Comparison of ENCODE assay signal across 13 cellular contexts in genomic region chr15:55829826-55830225, GRCh38.
DNase-seq lines count a peak whose midpoint lies in the region; ATAC-seq and TF ChIP-seq lines count a peak whose summit lies in the region.
"Had no signal": no experiment of that assay in that cellular context is flagged by ENCODE, and none has a peak within 500 bp of the region (broad histone marks: within the 10 kb centered on the region; RNA-seq: fewer than 3 reads in every experiment).

No MANE protein-coding gene starts in this region.

- no peak for TF ChIP-seq POLR2A in sigmoid colon (IDR thresholded peaks at IDR 0.05)

- H3K4me3 ChIP-seq in naive thymus-derived CD4-positive, alpha-beta T cell (ENCODE audit: low read length): no peak overlapping the region
- H3K4me3 ChIP-seq in sigmoid colon: no peak overlapping the region
- H3K4me3 ChIP-seq: spleen had no signal

- H3K27me3 ChIP-seq in naive thymus-derived CD4-positive, alpha-beta T cell (ENCODE audit: control insufficient read depth in 2 of 2, insufficient read depth in 2 of 2, low read length in 2 of 2): no peaks in the 10 kb centered on the region
- H3K27me3 ChIP-seq in sigmoid colon: no peaks in the 10 kb centered on the region
- H3K27me3 ChIP-seq: spleen had no signal

- H3K4me3 Mint-ChIP-seq in naive thymus-derived CD4-positive, alpha-beta T cell: peak overlapping the region in 1 of 10 donors; percentile 56
- H3K4me3 Mint-ChIP-seq: activated naive CD8-positive, alpha-beta T cell had no signal

- CTCF ChIA-PET in naive thymus-derived CD4-positive, alpha-beta T cell (lab: Charles Lee): no interaction called here

- peaks cover 0 to 1% (median 0%) of the 10 kb centered on the region in 5 donors for H3K27me3 Mint-ChIP-seq in naive thymus-derived CD4-positive, alpha-beta T cell
- H3K27me3 Mint-ChIP-seq: activated naive CD8-positive, alpha-beta T cell had no signal

- H3K27ac ChIP-seq in naive thymus-derived CD4-positive, alpha-beta T cell (ENCODE audit: low read depth, low read length): no peak overlapping the region
- H3K27ac ChIP-seq in sigmoid colon: no peak overlapping the region
- H3K27ac ChIP-seq: spleen had no signal

- no peak for TF ChIP-seq CTCF in sigmoid colon (IDR thresholded peaks at IDR 0.05)

- POLR2A ChIA-PET in naive thymus-derived CD4-positive, alpha-beta T cell (lab: Charles Lee): no interaction called here

- WGBS in sigmoid colon, 2 donors: 65 to 85% methylated on average over 2 of the region's 2 CpGs

- H3K36me3 ChIP-seq in naive thymus-derived CD4-positive, alpha-beta T cell (ENCODE audit: control insufficient read depth in 2 of 3, insufficient read depth in 3 of 3, low read length in 3 of 3): no peaks in the 10 kb centered on the region
- H3K36me3 ChIP-seq in sigmoid colon: peaks cover 0 to 37% (median 6%) of the 10 kb centered on the region in 4 donors

- H3K4me1 ChIP-seq in naive thymus-derived CD4-positive, alpha-beta T cell (ENCODE audit: control insufficient read depth in 2 of 2, insufficient read depth in 2 of 2, low read length in 2 of 2): peaks cover 0 to 6% of the 10 kb centered on the region in 2 donors
- H3K4me1 ChIP-seq in sigmoid colon: no peaks in the 10 kb centered on the region

- peak overlapping the region in 1 of 9 donors; percentile 58 for H3K27ac Mint-ChIP-seq in naive thymus-derived CD4-positive, alpha-beta T cell
- H3K27ac Mint-ChIP-seq: activated naive CD8-positive, alpha-beta T cell had no signal

- TF ChIP-seq EP300 in sigmoid colon (IDR thresholded peaks at IDR 0.05): no peak

- H3K36me3 Mint-ChIP-seq in naive thymus-derived CD4-positive, alpha-beta T cell: peaks cover 0 to 3% (median 0%) of the 10 kb centered on the region in 5 donors
- H3K36me3 Mint-ChIP-seq: activated naive CD8-positive, alpha-beta T cell had no signal

- ATAC-seq in HG02798 (IDR thresholded peaks at IDR 0.05; ENCODE audit: poor library complexity, unreplicated experiment): peak; percentile 66
- ATAC-seq in naive thymus-derived CD4-positive, alpha-beta T cell: peak; percentile 41
- no peak for ATAC-seq in left colon

- peak; percentile 3 for DNase-seq in activated CD4-positive, alpha-beta T cell treated with anti-CD3 and anti-CD28 coated beads for 48 hours
- DNase-seq in activated CD4-positive, alpha-beta T cell treated with anti-CD3 and anti-CD28 coated beads for 1 hour: no peak
- DNase-seq in NOMO-1 (lab: John Stamatoyannopoulos, UW; ENCODE audit: unreplicated experiment in 2 of 2) (peak; percentile 35 to 68), sigmoid colon (no peak), mucosa of gallbladder (ENCODE audit: low spot score) (no peak), left colon (no peak)
- peak in 1 of 9 donors; percentile 21 for DNase-seq in naive thymus-derived CD4-positive, alpha-beta T cell
- DNase-seq: GDM1, HCEC 1CT, NCI-H1436, spleen had no signal

- peaks cover 0 to 18% (median 0%) of the 10 kb centered on the region in 7 donors for H3K4me1 Mint-ChIP-seq in naive thymus-derived CD4-positive, alpha-beta T cell

- H3K9me3 ChIP-seq in naive thymus-derived CD4-positive, alpha-beta T cell (ENCODE audit: control insufficient read depth in 2 of 3, low read length in 3 of 3): no peaks in the 10 kb centered on the region
- H3K9me3 ChIP-seq in sigmoid colon: no peaks in the 10 kb centered on the region
- H3K9me3 ChIP-seq: spleen had no signal

- no peaks in the 10 kb centered on the region for H3K9me3 Mint-ChIP-seq in naive thymus-derived CD4-positive, alpha-beta T cell

- intact Hi-C loops in naive thymus-derived CD4-positive, alpha-beta T cell (cut with micrococcal nuclease): no loop called here
- intact Hi-C loops in sigmoid colon (cut with DNase I) (no loop called here), left colon (cut with DNase I, micrococcal nuclease) (no loop called here)

Comparison
In these comparisons a context has a peak if more than half of its experiments do, and no peak if none do; other contexts are left out.
1. DNase-seq: peak in activated CD4-positive, alpha-beta T cell treated with anti-CD3 and anti-CD28 coated beads for 48 hours (single experiment) and NOMO-1 (2 of 2); none in activated CD4-positive, alpha-beta T cell treated with anti-CD3 and anti-CD28 coated beads for 1 hour (single experiment), sigmoid colon (single experiment), mucosa of gallbladder (single experiment) and left colon (0 of 2).